ENCODE assay signal across 30 cellular contexts in the genomic region with DNA sequence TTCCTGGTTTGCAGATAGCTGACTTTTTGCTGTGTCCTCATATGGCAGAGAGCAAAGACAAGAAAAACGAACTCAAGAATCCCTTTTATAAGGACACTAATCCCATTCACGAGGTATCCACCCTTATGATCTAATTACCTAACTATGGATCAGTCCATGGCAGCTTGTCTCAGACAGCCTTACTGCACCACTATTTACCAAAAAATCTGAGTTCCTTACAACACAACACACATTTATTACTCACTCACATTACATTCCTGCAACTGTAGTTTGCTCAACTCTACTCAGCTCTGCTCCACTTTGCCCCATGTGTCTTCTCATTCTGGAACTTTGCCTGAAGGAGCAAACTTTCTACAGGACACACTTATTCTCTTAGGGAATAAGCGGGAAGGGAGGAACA. TPM values are rescaled to one million over a fixed set of nuclear protein-coding genes. Genes with fewer than 3 reads are reported as not detected.
A peak's percentile ranks its signal among the peaks of the same experiment; 100 is the strongest.
DNase-seq lines count a peak whose midpoint lies in the region; TF ChIP-seq lines count a peak whose summit lies in the region.
"Had no signal": no experiment of that assay in that cellular context is flagged by ENCODE, and none has a peak within 500 bp of the region (broad histone marks: within the 10 kb centered on the region; RNA-seq: fewer than 3 reads in every experiment).

No MANE protein-coding gene starts in this region.

- H3K4me3 Mint-ChIP-seq in Calu3 (ENCODE audit: low read depth, unreplicated experiment) = no peak overlapping the region
- H3K4me3 Mint-ChIP-seq: activated naive CD4-positive, alpha-beta T cell treated with anti-CD3 and anti-CD28 coated beads for 36 hours; B cell; CD8-positive, alpha-beta T cell; endodermal cell; IgD-negative memory B cell; natural killer cell; type B pancreatic cell had no signal

- H3K4me3 ChIP-seq in epithelial cell of esophagus (ENCODE audit: low read length) (no peak overlapping the region), foreskin fibroblast (ENCODE audit: low read depth in 1 of 2, low read length in 2 of 2) (no peak overlapping the region)
- H3K4me3 ChIP-seq: ovary, SJSA1 had no signal

- CTCF ChIA-PET in Calu3 (lab: Charles Lee) = no interaction called here

- H3K27me3 Mint-ChIP-seq in Calu3 (ENCODE audit: unreplicated experiment) = no peaks in the 10 kb centered on the region
- H3K27me3 Mint-ChIP-seq: B cell, IgD-negative memory B cell had no signal

- H3K36me3 Mint-ChIP-seq in Calu3 (ENCODE audit: insufficient read depth, unreplicated experiment) = no peaks in the 10 kb centered on the region
- H3K36me3 Mint-ChIP-seq: CD8-positive, alpha-beta T cell; IgD-negative memory B cell; natural killer cell; type B pancreatic cell had no signal

- DNase-seq in Calu3 = no peak
- peak; percentile 88 for DNase-seq in NCI-H82 treated with DMSO at 0.1 percent for 48 hours (lab: John Stamatoyannopoulos, UW; ENCODE audit: unreplicated experiment)
- DNase-seq in epithelial cell of esophagus (ENCODE audit: low read depth) = peak; percentile 83
- peak; percentile 80 to 88 for DNase-seq in foreskin fibroblast
- DNase-seq in NCI-H2029 treated with DMSO at 0.1 percent for 48 hours (lab: John Stamatoyannopoulos, UW) = no peak
- DNase-seq in occipital lobe (lab: John Stamatoyannopoulos, UW) = no peak
- no peak for DNase-seq in stimulated activated CD4-positive, alpha-beta T cell treated with anti-CD3 and anti-CD28 coated beads, Interleukin-15, amount 100 ng/mL, for 24 hours
- no peak for DNase-seq in NCI-H1417 (lab: John Stamatoyannopoulos, UW)
- DNase-seq: activated CD4-positive, CD25-positive, alpha-beta regulatory T cell; activated naive CD4-positive, alpha-beta T cell treated with anti-CD3 and anti-CD28 coated beads for 36 hours; CD8-positive, alpha-beta T cell; DMS 273 treated with DMSO at 0.1 percent for 48 hours; endodermal cell; GOT3; hypothalamus; left ventricle myocardium superior; natural killer cell; NCI-H1092 treated with DMSO at 0.1 percent for 48 hours; NCI-H1930; NCI-H2227 treated with DMSO at 0.1 percent for 48 hours; ovary; right cardiac atrium; stimulated activated CD4-positive, alpha-beta T cell treated with anti-CD3 and anti-CD28 coated beads, Interleukin-4, amount 100 ng/mL, for 1 hour; T-helper 1 cell had no signal

- TF ChIP-seq CTCF in Calu3 (IDR thresholded peaks at IDR 0.05; ENCODE audit: unreplicated experiment) = no peak
- TF ChIP-seq CTCF in epithelial cell of esophagus (IDR thresholded peaks at IDR 0.05; ENCODE audit: insufficient read depth, low read depth, low read length, missing control alignments) = no peak
- TF ChIP-seq CTCF in foreskin fibroblast (IDR thresholded peaks at IDR 0.05; ENCODE audit: low read depth, low read length) = no peak

- peak overlapping the region; percentile 16 for H3K27ac Mint-ChIP-seq in Calu3 (ENCODE audit: unreplicated experiment)
- H3K27ac Mint-ChIP-seq: activated naive CD4-positive, alpha-beta T cell treated with anti-CD3 and anti-CD28 coated beads for 36 hours; B cell; CD8-positive, alpha-beta T cell; endodermal cell; IgD-negative memory B cell; natural killer cell; type B pancreatic cell had no signal

- peaks cover 8% of the 10 kb centered on the region for H3K4me1 Mint-ChIP-seq in Calu3 (ENCODE audit: low read depth, unreplicated experiment)
- H3K4me1 Mint-ChIP-seq: B cell, endodermal cell, natural killer cell had no signal

- intact Hi-C loops in Calu3 (cut with micrococcal nuclease; ENCODE audit: unreplicated experiment) = no loop called here

- peaks cover 2% of the 10 kb centered on the region for H3K9me3 Mint-ChIP-seq in Calu3 (ENCODE audit: low read depth, unreplicated experiment)
- H3K9me3 Mint-ChIP-seq: activated naive CD4-positive, alpha-beta T cell treated with anti-CD3 and anti-CD28 coated beads for 36 hours; CD8-positive, alpha-beta T cell; endodermal cell; type B pancreatic cell had no signal

- no TSS peak for BruUV-seq in Calu3 (replicated peaks; lab: Mats Ljungman, UMichigan)

RNA-seq across cellular contexts. Expression of a gene that starts 10.1 kb away (rescaled TPM):
- total RNA-seq in Calu3 (2022) (not detected in 2 replicates), occipital lobe (119 TPM)
- total RNA-seq: cardiac septum; CD8-positive, alpha-beta T cell; mononuclear cell; natural killer cell; right cardiac atrium had no signal

Comparison
In these comparisons a context has a peak if more than half of its experiments do, and no peak if none do; other contexts are left out.
1. DNase-seq: peak in NCI-H82 treated with DMSO at 0.1 percent for 48 hours (single experiment), epithelial cell of esophagus (single experiment) and foreskin fibroblast (2 of 2); none in Calu3 (single experiment), NCI-H2029 treated with DMSO at 0.1 percent for 48 hours (single experiment), occipital lobe (single experiment), stimulated activated CD4-positive, alpha-beta T cell treated with anti-CD3 and anti-CD28 coated beads, Interleukin-15, amount 100 ng/mL, for 24 hours (single experiment) and NCI-H1417 (0 of 3).
2. RNA of a gene that starts 10.1 kb away (total RNA-seq): 119 TPM in occipital lobe (single experiment); not detected in Calu3; every median in the first group is over 100 times any median in the second.